In the genomic region with DNA sequence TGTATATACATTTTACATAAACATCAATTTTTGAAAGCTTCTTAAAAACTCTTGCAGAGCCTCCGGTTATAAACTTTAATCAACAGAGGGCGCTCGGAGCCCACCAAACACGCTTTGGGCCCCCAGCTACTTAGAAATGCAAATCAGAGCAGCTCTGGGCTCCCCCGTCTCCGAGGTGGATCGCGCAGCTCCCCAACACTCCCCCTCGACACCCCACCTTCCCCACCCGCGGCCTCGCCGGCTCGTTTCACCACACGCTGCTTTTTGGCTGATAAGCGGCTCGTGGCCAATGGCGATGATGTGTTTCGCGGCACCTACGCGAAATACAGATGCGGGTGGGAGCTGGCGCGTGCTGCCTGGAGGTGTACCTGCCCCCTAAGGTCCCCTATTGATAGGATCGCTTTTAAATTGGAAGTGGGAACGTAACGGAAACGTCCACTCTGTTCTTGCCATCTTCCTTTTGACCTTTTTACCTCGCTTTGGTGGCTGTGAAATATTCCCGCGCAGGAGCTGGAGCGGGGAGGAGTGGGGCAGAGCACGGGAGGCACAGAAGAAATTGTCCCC, we compare ENCODE assay signal across 8 cellular contexts. TPM values are rescaled to one million over a fixed set of nuclear protein-coding genes. Genes with fewer than 3 reads are reported as not detected.
DNase-seq lines count a peak whose midpoint lies in the region; ATAC-seq and TF ChIP-seq lines count a peak whose summit lies in the region.

No MANE protein-coding gene starts in this region.

- H3K36me3 ChIP-seq in thyroid gland: no peaks in the 10 kb centered on the region

- H3K4me1 ChIP-seq in thyroid gland: peaks cover 17 to 24% of the 10 kb centered on the region in 2 donors

- POLR2A ChIA-PET in GM10248 (lab: Yijun Ruan, JAX): no interaction called here

- H3K4me3 Mint-ChIP-seq in activated naive CD4-positive, alpha-beta T cell treated with anti-CD3 and anti-CD28 coated beads for 36 hours: peak overlapping the region; percentile 72

- no peak for ATAC-seq in HG03432 (IDR thresholded peaks at IDR 0.05; ENCODE audit: unreplicated experiment)

- no peak overlapping the region for H3K27ac Mint-ChIP-seq in activated naive CD4-positive, alpha-beta T cell treated with anti-CD3 and anti-CD28 coated beads for 36 hours

- no peak for TF ChIP-seq POLR2A in thyroid gland (IDR thresholded peaks at IDR 0.05)

- no peaks in the 10 kb centered on the region for H3K9me3 ChIP-seq in thyroid gland

- 1% methylated on average over 22 to 34 of the region's 34 CpGs for WGBS in thyroid gland, 2 donors

- peak overlapping the region in 1 of 3 donors; percentile 63 for H3K4me3 ChIP-seq in thyroid gland (replicated peaks in 1 of 3)

- no peaks in the 10 kb centered on the region for H3K36me3 Mint-ChIP-seq in activated naive CD4-positive, alpha-beta T cell treated with anti-CD3 and anti-CD28 coated beads for 36 hours (ENCODE audit: low read depth)

- CTCF ChIA-PET in GM10248 (lab: Yijun Ruan, JAX): interaction anchor here (0.6 to 7.8 kb wide), 42 partner anchors 9 to 1818 kb away, joined by 3 to 64 read pairs (median 4); a partner anchor contains a TSS
- CTCF ChIA-PET in activated naive CD4-positive, alpha-beta T cell treated with anti-CD3 and anti-CD28 coated beads for 36 hours (lab: Charles Lee): interaction anchor here (0.6 to 1.9 kb wide), 19 partner anchors 8 to 1543 kb away, joined by 3 to 10 read pairs (median 3); no protein-coding TSS in a partner anchor

- H3K27me3 Mint-ChIP-seq in activated naive CD4-positive, alpha-beta T cell treated with anti-CD3 and anti-CD28 coated beads for 36 hours (ENCODE audit: low read depth): peaks cover 70% of the 10 kb centered on the region

- no peak overlapping the region for H3K27ac ChIP-seq in thyroid gland

- H3K4me1 Mint-ChIP-seq in activated naive CD4-positive, alpha-beta T cell treated with anti-CD3 and anti-CD28 coated beads for 36 hours (ENCODE audit: low read depth): peaks cover 17% of the 10 kb centered on the region

- peak; percentile 58 for TF ChIP-seq CTCF in GM10248 (IDR thresholded peaks at IDR 0.05; ENCODE audit: control extremely low read depth, extremely low read depth, low read depth, missing control alignments)
- TF ChIP-seq CTCF in thyroid gland (IDR thresholded peaks at IDR 0.05): peak; percentile 29 to 69 (median 66)

- intact Hi-C loops in activated naive CD4-positive, alpha-beta T cell treated with anti-CD3 and anti-CD28 coated beads for 36 hours (cut with micrococcal nuclease): loop anchor here (1.0 to 5.0 kb wide), 5 partner anchors 76 to 1339 kb away; no protein-coding TSS in a partner anchor
- intact Hi-C loops in thyroid gland (cut with DNase I): loop anchor here (5.0 to 10.0 kb wide), 3 partner anchors 229 to 1342 kb away; no protein-coding TSS in a partner anchor

- H3K27me3 ChIP-seq in thyroid gland: no peaks in the 10 kb centered on the region

- H3K9me3 Mint-ChIP-seq in activated naive CD4-positive, alpha-beta T cell treated with anti-CD3 and anti-CD28 coated beads for 36 hours: no peaks in the 10 kb centered on the region

- DNase-seq in GM10248 (ENCODE audit: extremely low spot score): peak; percentile 80
- peak; percentile 78 for DNase-seq in LoVo (ENCODE audit: low spot score)
- DNase-seq in SK-N-DZ (ENCODE audit: low spot score): peak; percentile 81
- DNase-seq in activated naive CD4-positive, alpha-beta T cell treated with anti-CD3 and anti-CD28 coated beads for 36 hours: peak; percentile 84
- peak; percentile 64 for DNase-seq in globus pallidus (ENCODE audit: low spot score)
- DNase-seq in nucleus accumbens (lab: John Stamatoyannopoulos, UW): peak in 47 of 56 donors; percentile 8 to 82 (median 48)
- DNase-seq in thyroid gland: peak; percentile 65 to 66

RNA-seq across cellular contexts. Expression of a gene that starts 1.6 kb away (rescaled TPM):
- polyA plus RNA-seq in SK-N-DZ (2014; cell fraction: cytosol; rRNA removed): 7.3 and 7.5 TPM in 2 replicates
- 2.7 and 4.9 TPM in 2 replicates for polyA plus RNA-seq in SK-N-DZ (2014; cell fraction: nucleus; rRNA removed)
- total RNA-seq in activated naive CD4-positive, alpha-beta T cell treated with anti-CD3 and anti-CD28 coated beads for 36 hours: under 1 TPM in 1 of 2 experiments, not detected in 1; 0.05 TPM
- 1 to 10 TPM; 2.4 to 6.7 (median 6.1) TPM for total RNA-seq in thyroid gland
